17 cellular contexts compared by ENCODE assay signal in genomic region chr1:243580984-243581383, GRCh38.
DNase-seq lines count a peak whose midpoint lies in the region; ATAC-seq, FAIRE-seq and TF ChIP-seq lines count a peak whose summit lies in the region.
"Had no signal": no experiment of that assay in that cellular context is flagged by ENCODE, and none has a peak within 500 bp of the region (broad histone marks: within the 10 kb centered on the region; RNA-seq: fewer than 3 reads in every experiment).

No MANE protein-coding gene starts in this region.

- CTCF ChIA-PET in H1 (lab: Charles Lee; ENCODE audit: partially characterized antibody): interaction anchor here (0.9 kb wide), 1 partner anchor 685 kb away, joined by 3 read pairs; no protein-coding TSS in a partner anchor

- H3K23me2 ChIP-seq in H1 (ENCODE audit: low read depth, low read length): no peaks in the 10 kb centered on the region

- no peak for FAIRE-seq in H1 (lab: Jason Lieb, UNC)
- FAIRE-seq: G401.6, GM12892, GM19239 had no signal

- H3K4me2 ChIP-seq in H1 (ENCODE audit: insufficient read depth in 1 of 2, low read depth in 2 of 2, low read length in 2 of 2) (no peak overlapping the region), trophoblast cell (ENCODE audit: low read length) (no peak overlapping the region), Karpas-422 (ENCODE audit: low read depth, low read length, poor library complexity, severe bottlenecking) (no peak overlapping the region)

- H4K91ac ChIP-seq in H1 (replicated peaks; ENCODE audit: insufficient read length, low read length): peak overlapping the region; percentile 81
- H4K91ac ChIP-seq in trophoblast cell (ENCODE audit: low read depth, low read length): peak overlapping the region; percentile 16

- H3K23ac ChIP-seq in H1 (ENCODE audit: insufficient read length): no peak overlapping the region
- no peak overlapping the region for H3K23ac ChIP-seq in trophoblast cell (ENCODE audit: low read length)

- H2BK120ac ChIP-seq in H1 (replicated peaks; ENCODE audit: low read depth, low read length) (no peak overlapping the region), trophoblast cell (ENCODE audit: insufficient read depth, low read length, poor library complexity) (no peak overlapping the region)

- no peak overlapping the region for H3K27ac ChIP-seq in H1 (ENCODE audit: low read depth, low read length)
- no peak overlapping the region for H3K27ac ChIP-seq in trophoblast cell (ENCODE audit: low read depth, low read length)
- H3K27ac ChIP-seq in Karpas-422 (ENCODE audit: low read length): no peak overlapping the region
- H3K27ac ChIP-seq: GM23248 had no signal

- H3K79me1 ChIP-seq in H1 (ENCODE audit: low read depth, low read length): no peaks in the 10 kb centered on the region
- H3K79me1 ChIP-seq in trophoblast cell (ENCODE audit: low read length): no peaks in the 10 kb centered on the region

- WGBS in H1 (ENCODE audit: extremely low coverage in 1 of 2, insufficient coverage in 1 of 2, insufficient read length in 1 of 2, insufficient replicate concordance in 2 of 2, low coverage in 1 of 2, low lambda C conversion rate in 2 of 2, missing lambda C conversion rate in 1 of 2), 2 experiments: 100% methylated on average over 1 of the region's 1 CpG; no CpG with 5 or more reads in 1 of the 2 experiments
- WGBS in trophoblast cell (ENCODE audit: extremely low coverage, insufficient coverage, insufficient read length): no CpG with 5 or more reads among the region's 1 CpG

- no peak for ATAC-seq in central memory CD8-positive, alpha-beta T cell (replicated peaks; ENCODE audit: extremely low read depth, poor library complexity, severe bottlenecking)
- ATAC-seq: CD8-positive, alpha-beta T cell had no signal

- no peaks in the 10 kb centered on the region for H3K4me1 ChIP-seq in H1 (replicated peaks in 1 of 4; ENCODE audit: control insufficient read depth in 3 of 4, insufficient read depth in 4 of 4, low read length in 3 of 4)
- peaks cover 0 to 7% of the 10 kb centered on the region in 2 experiments for H3K4me1 ChIP-seq in trophoblast cell (ENCODE audit: control insufficient read depth in 1 of 2, insufficient read depth in 2 of 2, low read length in 2 of 2)
- H3K4me1 ChIP-seq in Karpas-422 (ENCODE audit: low read length): no peaks in the 10 kb centered on the region
- H3K4me1 ChIP-seq: Caco-2, HAP-1 had no signal

- no peak overlapping the region for H4K12ac ChIP-seq in trophoblast cell (ENCODE audit: low read depth, low read length)

- H2BK20ac ChIP-seq in H1 (ENCODE audit: low read length): no peak overlapping the region

- H2BK12ac ChIP-seq in H1 (ENCODE audit: low read depth, low read length): no peak overlapping the region
- no peak overlapping the region for H2BK12ac ChIP-seq in trophoblast cell (ENCODE audit: low read length)

- peak overlapping the region; percentile 54 for H3K27ac Mint-ChIP-seq in central memory CD8-positive, alpha-beta T cell (ENCODE audit: low read depth)
- H3K27ac Mint-ChIP-seq: CD8-positive, alpha-beta T cell had no signal

- H3K9me2 ChIP-seq in Karpas-422 (replicated peaks; ENCODE audit: insufficient read depth, low read length): no peaks in the 10 kb centered on the region

- H2AFZ ChIP-seq in H1 (ENCODE audit: low read length) (no peak overlapping the region), trophoblast cell (ENCODE audit: insufficient read depth, low read length, poor library complexity) (no peak overlapping the region), Karpas-422 (ENCODE audit: low read length) (no peak overlapping the region)
- H2AFZ ChIP-seq: GM23248 had no signal

- no peak for DNase-seq in central memory CD8-positive, alpha-beta T cell (ENCODE audit: low spot score in 2 of 2)
- no peak for DNase-seq in H1 (ENCODE audit: low read depth in 1 of 2, low spot score in 2 of 2)
- no peak for DNase-seq in trophoblast cell
- no peak for DNase-seq in Karpas-422
- DNase-seq in H7: no peak
- DNase-seq in glomerular visceral epithelial cell (ENCODE audit: extremely low spot score): no peak
- DNase-seq: C1 segment of cervical spinal cord; Caco-2; CD8-positive, alpha-beta T cell; DMS153; DND-41; GM23248; HFFc6 had no signal

- TF ChIP-seq POLR2A in H1 (IDR thresholded peaks at IDR 0.05; ENCODE audit: control extremely low read depth in 1 of 2, low read depth in 2 of 2, low read length in 2 of 2): no peak

- no peak overlapping the region for H4K8ac ChIP-seq in H1 (ENCODE audit: extremely low read depth, insufficient read depth, low read length)
- no peak overlapping the region for H4K8ac ChIP-seq in trophoblast cell (ENCODE audit: low read depth, low read length)

- H3K4ac ChIP-seq in H1 (replicated peaks; ENCODE audit: insufficient read length, low read depth, low read length) (no peak overlapping the region), trophoblast cell (ENCODE audit: low read depth, low read length) (no peak overlapping the region)

- H3K14ac ChIP-seq in H1 (ENCODE audit: insufficient read length) (no peak overlapping the region), trophoblast cell (ENCODE audit: low read length) (no peak overlapping the region)

- no peak for TF ChIP-seq RAD21 in H1 (IDR thresholded peaks at IDR 0.05 in 1 of 2, conservative IDR thresholded peaks at IDR 0.05 in 1 of 2; ENCODE audit: low read depth in 2 of 2, low read length in 2 of 2)

- H3K9ac ChIP-seq in H1 (replicated peaks in 1 of 4; ENCODE audit: extremely low read depth in 1 of 4, low read depth in 3 of 4, low read length in 3 of 4) (no peak overlapping the region), trophoblast cell (ENCODE audit: low read length) (no peak overlapping the region), Karpas-422 (ENCODE audit: low read length) (no peak overlapping the region)
- H3K9ac ChIP-seq: GM23248 had no signal

- H3K9me3 ChIP-seq in H1 (ENCODE audit: insufficient read depth in 2 of 2, low read depth in 1 of 2, low read length in 1 of 2): 0 out of 4 replicates have a peak, but pooled peaks cover 4 to 7% of the 10 kb centered on the region in 2 experiments
- H3K9me3 ChIP-seq in trophoblast cell (ENCODE audit: insufficient read depth, low read depth, low read length): no peaks in the 10 kb centered on the region
- no peaks in the 10 kb centered on the region for H3K9me3 ChIP-seq in Karpas-422 (ENCODE audit: low read length)
- H3K9me3 ChIP-seq: HAP-1 had no signal

- TF ChIP-seq CTCF in H1 (IDR thresholded peaks at IDR 0.05; ENCODE audit: control extremely low read depth in 1 of 3, insufficient read depth in 1 of 3, low read depth in 1 of 3, low read length in 3 of 3): no peak

- H3K18ac ChIP-seq in H1 (ENCODE audit: extremely low read depth, low read length) (no peak overlapping the region), trophoblast cell (ENCODE audit: low read length) (no peak overlapping the region)

- H2AK5ac ChIP-seq in H1 (ENCODE audit: low read depth, low read length) (no peak overlapping the region), trophoblast cell (ENCODE audit: low read length) (no peak overlapping the region)

- H3K27me3 Mint-ChIP-seq in central memory CD8-positive, alpha-beta T cell: no peaks in the 10 kb centered on the region

- H3K27me3 ChIP-seq in H1 (replicated peaks in 1 of 4; ENCODE audit: control insufficient read depth in 3 of 4, extremely low read depth in 1 of 4, insufficient read depth in 3 of 4, low read length in 3 of 4): no peaks in the 10 kb centered on the region
- no peaks in the 10 kb centered on the region for H3K27me3 ChIP-seq in trophoblast cell (ENCODE audit: insufficient read depth, low read length)
- H3K27me3 ChIP-seq in Karpas-422 (ENCODE audit: low read length): no peaks in the 10 kb centered on the region
- no peaks in the 10 kb centered on the region for H3K27me3 ChIP-seq in H7 (ENCODE audit: control insufficient read depth, insufficient read depth, low read length)

- peaks cover 8% of the 10 kb centered on the region for H3K36me3 Mint-ChIP-seq in central memory CD8-positive, alpha-beta T cell (ENCODE audit: insufficient read depth)

- no peak overlapping the region for H2BK15ac ChIP-seq in H1 (ENCODE audit: low read length)

- H3K4me3 ChIP-seq in H1 (ENCODE audit: extremely low read depth in 1 of 4, insufficient read depth in 2 of 4, low read depth in 3 of 4, low read length in 4 of 4) (no peak overlapping the region), trophoblast cell (ENCODE audit: low read depth, low read length) (no peak overlapping the region), Karpas-422 (ENCODE audit: low read length) (no peak overlapping the region), H7 (ENCODE audit: insufficient read depth, low read depth, low read length) (no peak overlapping the region)
- H3K4me3 ChIP-seq: GM23248, HAP-1 had no signal

- no peak overlapping the region for H2BK5ac ChIP-seq in H1 (ENCODE audit: low read depth, low read length)
- no peak overlapping the region for H2BK5ac ChIP-seq in trophoblast cell (ENCODE audit: low read depth, low read length, poor library complexity)

- H3K9me3 Mint-ChIP-seq in central memory CD8-positive, alpha-beta T cell: peaks cover 11% of the 10 kb centered on the region

- H3K4me1 Mint-ChIP-seq in central memory CD8-positive, alpha-beta T cell: peaks cover 23% of the 10 kb centered on the region

- no peak overlapping the region for H4K5ac ChIP-seq in H1 (ENCODE audit: insufficient read length, low read depth, low read length)

- H4K20me1 ChIP-seq in H1 (replicated peaks in 1 of 2; ENCODE audit: control insufficient read depth in 1 of 2, insufficient read depth in 2 of 2, low read length in 2 of 2) (no peaks in the 10 kb centered on the region), Karpas-422 (ENCODE audit: insufficient read depth, low read depth, low read length) (no peaks in the 10 kb centered on the region)

- TF ChIP-seq EP300 in H1 (IDR thresholded peaks at IDR 0.05; ENCODE audit: borderline replicate concordance in 1 of 2, low read depth in 2 of 2, low read length in 2 of 2): no peak

- H3K79me2 ChIP-seq in H1 (ENCODE audit: control insufficient read depth in 1 of 2, insufficient read depth in 2 of 2, low read length in 2 of 2) (no peaks in the 10 kb centered on the region), trophoblast cell (ENCODE audit: control insufficient read depth, insufficient read depth, low read length, poor library complexity) (no peaks in the 10 kb centered on the region), Karpas-422 (ENCODE audit: low read length) (no peaks in the 10 kb centered on the region)

- no peaks in the 10 kb centered on the region for H3K36me3 ChIP-seq in H1 (ENCODE audit: control insufficient read depth in 2 of 4, insufficient read depth in 4 of 4, low read length in 3 of 4)
- no peaks in the 10 kb centered on the region for H3K36me3 ChIP-seq in trophoblast cell (ENCODE audit: control insufficient read depth in 1 of 2, insufficient read depth in 2 of 2, low read length in 2 of 2)
- no peaks in the 10 kb centered on the region for H3K36me3 ChIP-seq in Karpas-422 (ENCODE audit: insufficient read depth, low read length)
- no peaks in the 10 kb centered on the region for H3K36me3 ChIP-seq in H7 (replicated peaks; ENCODE audit: control insufficient read depth, insufficient read depth, low read length)
- H3K36me3 ChIP-seq: HAP-1 had no signal

- no peak overlapping the region for H3K4me3 Mint-ChIP-seq in central memory CD8-positive, alpha-beta T cell
- H3K4me3 Mint-ChIP-seq: CD8-positive, alpha-beta T cell; HFFc6 had no signal

- no peak overlapping the region for H3K56ac ChIP-seq in H1 (replicated peaks; ENCODE audit: insufficient read length, low read depth, low read length)

- POLR2A ChIA-PET in H1 (lab: Charles Lee; ENCODE audit: partially characterized antibody): interaction anchor here (0.6 kb wide), 1 partner anchor 438 kb away, joined by 3 read pairs; no protein-coding TSS in a partner anchor
